Comparison of ENCODE assay signal across 1 cellular context in genomic region chr10:4865945-4866661, GRCh38.
TF ChIP-seq lines count a peak whose summit lies in the region.

No MANE protein-coding gene starts in this region.

TF ChIP-seq in H1, 55 proteins besides CTCF, POLR2A, EP300 and RAD21 (continued from another document):
- TF ChIP-seq ASH2L (IDR thresholded peaks at IDR 0.05; ENCODE audit: low read length) (no peak), KDM4A (IDR thresholded peaks at IDR 0.05; ENCODE audit: low read depth, low read length, severe bottlenecking) (no peak), USF2 (IDR thresholded peaks at IDR 0.05; ENCODE audit: low read length) (no peak), MAFK (IDR thresholded peaks at IDR 0.05; ENCODE audit: low read depth, low read length) (no peak), TBP (IDR thresholded peaks at IDR 0.05; ENCODE audit: low read depth, low read length) (no peak), RBBP5 (IDR thresholded peaks at IDR 0.05; ENCODE audit: borderline replicate concordance, low read depth, low read length) (no peak)
